In the genomic region with DNA sequence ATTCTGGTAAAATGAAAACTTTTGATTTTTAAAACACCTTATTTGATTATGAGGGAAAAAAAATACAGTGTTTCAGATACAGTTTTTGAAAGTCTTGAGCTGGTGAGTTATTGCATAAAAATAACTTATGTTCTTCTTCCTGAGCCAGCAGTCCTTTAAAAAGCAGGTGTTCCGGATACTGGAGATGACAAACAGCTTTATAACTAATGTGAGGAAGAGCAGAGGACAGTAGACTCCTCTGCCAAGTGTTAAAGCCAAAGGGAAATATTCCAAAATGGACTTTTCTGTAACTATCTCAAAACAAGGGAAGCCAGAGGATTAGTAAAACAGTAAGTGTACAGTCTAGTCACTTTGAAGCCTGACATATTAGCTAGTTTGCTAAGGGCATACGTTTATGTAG, we compare ENCODE assay signal across 34 cellular contexts. TPM values are rescaled to one million over a fixed set of nuclear protein-coding genes. Genes with fewer than 3 reads are reported as not detected.
"Had no signal": no experiment of that assay in that cellular context is flagged by ENCODE, and none has a peak within 500 bp of the region (broad histone marks: within the 10 kb centered on the region; RNA-seq: fewer than 3 reads in every experiment).

No MANE protein-coding gene starts in this region.

- H3K27ac ChIP-seq: adrenal gland, body of pancreas, breast epithelium, KMS-11, PC-9 had no signal

- FAIRE-seq: astrocyte, RCC 7860 had no signal

- H3K4me1 ChIP-seq: body of pancreas, breast epithelium had no signal

- H3K4me3 ChIP-seq: adrenal gland, body of pancreas, breast epithelium, PC-9 had no signal

- H3K27me3 ChIP-seq: adrenal gland, body of pancreas, breast epithelium had no signal

- H3K36me3 ChIP-seq: adrenal gland, breast epithelium had no signal

- H3K9me3 ChIP-seq: adrenal gland, body of pancreas, breast epithelium had no signal

- ATAC-seq: activated CD4-positive, alpha-beta T cell treated with anti-CD3 and anti-CD28 coated beads for 36 hours; activated CD4-positive, CD25-positive, alpha-beta regulatory T cell treated with anti-CD3 and anti-CD28 coated beads, Interleukin-2, amount 50 U/mL, for 24 hours; activated naive CD4-positive, alpha-beta T cell treated with anti-CD3 and anti-CD28 coated beads, Interleukin-2, amount 50 U/mL, for 72 hours; activated T-cell treated with anti-CD3 and anti-CD28 coated beads, Interleukin-2, amount 50 U/mL, for 4 hours; body of pancreas had no signal

- DNase-seq: activated CD4-positive, alpha-beta memory T cell treated with anti-CD3 and anti-CD28 coated beads for 36 hours; activated CD4-positive, alpha-beta T cell treated with anti-CD3 and anti-CD28 coated beads for 36 hours; activated CD4-positive, alpha-beta T cell treated with anti-CD3 and anti-CD28 coated beads, Interleukin-2, amount 10 ng/mL, durations not matched to agents 7 days and 5 days; activated CD8-positive, alpha-beta memory T cell treated with anti-CD3 and anti-CD28 coated beads, Interleukin-2, amount 50 U/mL, for 4 hours; activated gamma-delta T cell treated with Interleukin-2 at 50 U/mL for 16 hours; activated naive CD4-positive, alpha-beta T cell treated with anti-CD3 and anti-CD28 coated beads for 36 hours; activated T-cell treated with anti-CD3 and anti-CD28 coated beads for 4 hours; activated T-cell treated with anti-CD3 and anti-CD28 coated beads, Interleukin-2, amount 50 U/mL, for 4 hours; adrenal gland; body of pancreas; NCI-H1092 treated with DMSO at 0.1 percent for 48 hours; NCI-H1417; NCI-H146; NCI-H187; NCI-H2029 treated with DMSO at 0.1 percent for 48 hours; NCI-H2107; NCI-H226; NCI-H510A; NCI-H526; NCI-H774; PC-9; Right ventricle myocardium superior; T1000 had no signal

RNA-seq across cellular contexts. Expression of a gene that starts 11.1 kb away (rescaled TPM):
- total RNA-seq: activated CD4-positive, alpha-beta memory T cell treated with anti-CD3 and anti-CD28 coated beads for 36 hours; activated CD4-positive, alpha-beta T cell treated with anti-CD3 and anti-CD28 coated beads for 36 hours; activated CD4-positive, alpha-beta T cell treated with anti-CD3 and anti-CD28 coated beads, Interleukin-2, amount 10 ng/mL, durations not matched to agents 7 days and 5 days; activated naive CD4-positive, alpha-beta T cell treated with anti-CD3 and anti-CD28 coated beads for 36 hours; activated naive CD4-positive, alpha-beta T cell treated with anti-CD3 and anti-CD28 coated beads, Interleukin-2, amount 50 U/mL, for 72 hours; activated T-cell treated with anti-CD3 and anti-CD28 coated beads, Interleukin-2, amount 50 U/mL, for 4 hours; activated T-helper 1 cell treated with anti-CD3 and anti-CD28 coated beads, Interleukin-12 subunit alpha, Interleukin-12 subunit beta, Interleukin-2, Interleukin-4 antibody, amounts not matched to agents 30 ng/mL and 10 ng/mL and 1 ng/mL, durations not matched to agents 14 hours and 24 hours and 36 hours; LHCN-M2; OCI-LY7; PC-9; T-helper 1 cell treated with Interleukin-12 subunit alpha and Interleukin-12 subunit beta and Interleukin-4 antibody, amounts not matched to agents 30 ng/mL and 1 ng/mL, for 36 hours; T-helper 2 cell treated with Interferon-gamma antibody and Interleukin-4, amounts not matched to agents 100 ng/mL and 5 ng/mL, for 36 hours had no signal
